In genomic region chr1:37875833-37876232, GRCh38 we compare ENCODE assay signal across 13 cellular contexts. TPM values are rescaled to one million over a fixed set of nuclear protein-coding genes. Genes with fewer than 3 reads are reported as not detected.
DNase-seq lines count a peak whose midpoint lies in the region; ATAC-seq, FAIRE-seq and TF ChIP-seq lines count a peak whose summit lies in the region.
"Had no signal": no experiment of that assay in that cellular context is flagged by ENCODE, and none has a peak within 500 bp of the region (broad histone marks: within the 10 kb centered on the region; RNA-seq: fewer than 3 reads in every experiment).

No MANE protein-coding gene starts in this region.

- ATAC-seq in HG03521 (IDR thresholded peaks at IDR 0.05; ENCODE audit: unreplicated experiment) (no peak), GM21515 (IDR thresholded peaks at IDR 0.05; ENCODE audit: unreplicated experiment) (no peak)

- TF ChIP-seq CTCF in astrocyte of the spinal cord (IDR thresholded peaks at IDR 0.05; ENCODE audit: low read depth, low read length), result peak; percentile 37

- DNase-seq in M059J (ENCODE audit: low read depth), result peak; percentile 15
- peak; percentile 12 for DNase-seq in astrocyte of the spinal cord (ENCODE audit: low read depth, low spot score)
- peak; percentile 5 for DNase-seq in left kidney (ENCODE audit: low read depth, low spot score)
- DNase-seq in NOMO-1 treated with dmso at 0.1 percent for 144 hours (lab: John Stamatoyannopoulos, UW; ENCODE audit: unreplicated experiment), result no peak
- no peak for DNase-seq in T-helper 2 cell
- DNase-seq: activated naive CD8-positive, alpha-beta T cell treated with anti-CD3 and anti-CD28 coated beads for 36 hours; DMS153; NCI-H345 had no signal

- in situ Hi-C loops in astrocyte of the spinal cord (cut with HindIII; ENCODE audit: low sequenced_read_pairs), result no loop called here

- H3K4me3 ChIP-seq in astrocyte of the spinal cord (ENCODE audit: low read depth, low read length), result no peak overlapping the region

- peak; percentile 74 for FAIRE-seq in G401.6 (lab: Jason Lieb, UNC)
- FAIRE-seq: endometrium, GM18507 had no signal

RNA-seq across cellular contexts. Expression of gene MTF1, which starts 16.4 kb away (rescaled TPM):
- total RNA-seq in M059J (2014; rRNA removed; shearing (Covaris generic)), result 2.5 and 5.4 TPM in 2 replicates

Comparison
In these comparisons a context has a peak if more than half of its experiments do, and no peak if none do; other contexts are left out.
1. DNase-seq: peak in M059J (single experiment), astrocyte of the spinal cord (single experiment) and left kidney (single experiment); none in NOMO-1 treated with dmso at 0.1 percent for 144 hours (single experiment) and T-helper 2 cell (0 of 5).